Comparison of ENCODE assay signal across 9 cellular contexts in the genomic region with DNA sequence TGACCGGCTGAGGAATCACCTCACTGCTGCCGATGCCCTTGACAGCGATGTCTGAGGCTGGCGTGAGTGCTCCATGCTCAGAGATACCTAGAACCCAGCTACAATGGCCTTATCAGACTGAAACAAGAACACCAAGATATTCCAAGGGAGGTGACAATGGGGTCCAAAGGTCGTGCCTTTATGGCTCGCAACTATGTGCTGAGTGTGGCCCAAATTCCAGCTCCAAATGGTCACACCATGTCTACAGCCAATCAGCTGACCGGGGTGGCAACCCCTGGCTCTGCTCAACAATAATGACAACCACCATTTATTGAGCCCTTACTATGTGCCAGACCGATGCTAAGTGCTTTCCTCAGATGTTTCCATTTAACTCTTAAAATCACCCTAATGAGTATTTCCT. TPM values are rescaled to one million over a fixed set of nuclear protein-coding genes. Genes with fewer than 3 reads are reported as not detected.
DNase-seq lines count a peak whose midpoint lies in the region; ATAC-seq, FAIRE-seq and TF ChIP-seq lines count a peak whose summit lies in the region.
"Not testable (repeated sequence)": the region's sequence is repeated elsewhere in the genome, so short reads cannot be mapped to it uniquely, and the experiment has no call there.
"Had no signal": no experiment of that assay in that cellular context is flagged by ENCODE, and none has a peak within 500 bp of the region (broad histone marks: within the 10 kb centered on the region; RNA-seq: fewer than 3 reads in every experiment).

No MANE protein-coding gene starts in this region.

- TF ChIP-seq CTCF in Calu3 (IDR thresholded peaks at IDR 0.05; ENCODE audit: unreplicated experiment); RWPE1 (conservative IDR thresholded peaks at IDR 0.05; ENCODE audit: low read depth); colonic mucosa (IDR thresholded peaks at IDR 0.05); glutamatergic neuron (IDR thresholded peaks at IDR 0.05; ENCODE audit: partially characterized antibody, unreplicated experiment); nephron progenitor cell (IDR thresholded peaks at IDR 0.05): not testable (repeated sequence)

- peak; percentile 59 for ATAC-seq in left colon

- not testable (repeated sequence) for H3K4me3 ChIP-seq in colonic mucosa; small intestine (ENCODE audit: low read depth in 1 of 2, low read length in 2 of 2)

- H3K9me3 ChIP-seq in colonic mucosa; small intestine (ENCODE audit: control insufficient read depth, low read depth): not testable (repeated sequence)

- H3K27me3 ChIP-seq in colonic mucosa; small intestine (ENCODE audit: control insufficient read depth in 2 of 2, insufficient read depth in 2 of 2, low read length in 2 of 2): not testable (repeated sequence)

- not testable (repeated sequence) for BruUV-seq in Calu3 (replicated peaks; lab: Mats Ljungman, UMichigan)

- not testable (repeated sequence) for H3K27me3 Mint-ChIP-seq in Calu3 (ENCODE audit: unreplicated experiment); nephron progenitor cell (ENCODE audit: low read depth, poor library complexity)
- peaks cover 18% of the 10 kb centered on the region for H3K27me3 Mint-ChIP-seq in glutamatergic neuron (ENCODE audit: unreplicated experiment)

- H3K9ac ChIP-seq in colonic mucosa (ENCODE audit: low read depth in 2 of 2, low read length in 2 of 2) = not testable (repeated sequence)

- not testable (repeated sequence) for H3K9me3 Mint-ChIP-seq in Calu3 (ENCODE audit: low read depth, unreplicated experiment); nephron progenitor cell
- H3K9me3 Mint-ChIP-seq in glutamatergic neuron (ENCODE audit: unreplicated experiment) = peaks cover 12% of the 10 kb centered on the region

- H3K4me1 ChIP-seq in colonic mucosa; small intestine (ENCODE audit: control insufficient read depth in 2 of 2, insufficient read depth in 1 of 2, low read depth in 1 of 2, low read length in 1 of 2): not testable (repeated sequence)

- CTCF ChIA-PET in Calu3 (lab: Charles Lee) = not testable (repeated sequence)
- CTCF ChIA-PET in RWPE1 (lab: Yijun Ruan, JAX) = interaction anchor here (0.9 kb wide), 1 partner anchor 19 kb away, joined by 3 read pairs; no protein-coding TSS in a partner anchor

- H3K27ac Mint-ChIP-seq in Calu3 (ENCODE audit: unreplicated experiment) (peak overlapping the region; percentile 76), glutamatergic neuron (ENCODE audit: unreplicated experiment) (peak overlapping the region; percentile 46)
- not testable (repeated sequence) for H3K27ac Mint-ChIP-seq in nephron progenitor cell

- not testable (repeated sequence) for H3K36me3 Mint-ChIP-seq in Calu3 (ENCODE audit: insufficient read depth, unreplicated experiment); glutamatergic neuron (ENCODE audit: unreplicated experiment); nephron progenitor cell (ENCODE audit: low read depth)

- WGBS in small intestine, 3 donors = 14 to 53% (median 34%) methylated on average over 7 to 8 of the region's 8 CpGs

- H3K36me3 ChIP-seq in colonic mucosa; small intestine (ENCODE audit: control insufficient read depth in 2 of 2, insufficient read depth in 2 of 2, low read length in 2 of 2): not testable (repeated sequence)

- H3K4me3 Mint-ChIP-seq in Calu3 (ENCODE audit: low read depth, unreplicated experiment) (peak overlapping the region; percentile 7), glutamatergic neuron (ENCODE audit: unreplicated experiment) (peak overlapping the region; percentile 15), nephron progenitor cell (peak overlapping the region; percentile 50)

- intact Hi-C loops in Calu3 (cut with micrococcal nuclease; ENCODE audit: unreplicated experiment) = loop anchor here (1.0 kb wide), 1 partner anchor 19 kb away; no protein-coding TSS in a partner anchor
- intact Hi-C loops in colonic mucosa (cut with DNase I); left colon (cut with DNase I, micrococcal nuclease): not testable (repeated sequence)

- H3K4me1 Mint-ChIP-seq in Calu3 (ENCODE audit: low read depth, unreplicated experiment) (peaks cover 45% of the 10 kb centered on the region), glutamatergic neuron (ENCODE audit: low read depth, unreplicated experiment) (peaks cover 34% of the 10 kb centered on the region), nephron progenitor cell (peaks cover 78% of the 10 kb centered on the region)

- FAIRE-seq in small intestine (lab: Jason Lieb, UNC) = not testable (repeated sequence)

- H3K27ac ChIP-seq in RWPE1 (peak overlapping the region; percentile 64), colonic mucosa (peak overlapping the region; percentile 27), small intestine (ENCODE audit: low read depth in 1 of 2, low read length in 1 of 2) (peak overlapping the region in 1 of 2 donors; percentile 50)

- not testable (repeated sequence) for DNase-seq in Calu3; RWPE1 (ENCODE audit: low spot score); glutamatergic neuron; nephron progenitor cell
- DNase-seq in colonic mucosa (peak; percentile 83), left colon (peak; percentile 69 to 83), small intestine (peak; percentile 95)

- POLR2A ChIA-PET in RWPE1 (lab: Yijun Ruan, JAX; ENCODE audit: low non-redundant PET) = not testable (repeated sequence)

RNA-seq across cellular contexts. Expression of gene IGSF3, which starts 20.3 kb away (rescaled TPM):
- total RNA-seq in Calu3 (2022) = 13.2 and 15.3 TPM in 2 replicates
- total RNA-seq in colonic mucosa = 10 to 100 TPM; 21.4 to 30.6 TPM
- total RNA-seq in glutamatergic neuron (ENCODE audit: unreplicated experiment) = 110 TPM
- total RNA-seq in left colon = 10 to 100 TPM; 27.5 to 29.8 TPM
- 1 to 10 TPM; 5.4 to 8.1 (median 5.8) TPM for polyA plus RNA-seq in small intestine
- total RNA-seq: OCI-LY7 had no signal
- polyA plus RNA-seq: CD4-positive, alpha-beta memory T cell had no signal
